1 cellular context compared by ENCODE assay signal in the genomic region with DNA sequence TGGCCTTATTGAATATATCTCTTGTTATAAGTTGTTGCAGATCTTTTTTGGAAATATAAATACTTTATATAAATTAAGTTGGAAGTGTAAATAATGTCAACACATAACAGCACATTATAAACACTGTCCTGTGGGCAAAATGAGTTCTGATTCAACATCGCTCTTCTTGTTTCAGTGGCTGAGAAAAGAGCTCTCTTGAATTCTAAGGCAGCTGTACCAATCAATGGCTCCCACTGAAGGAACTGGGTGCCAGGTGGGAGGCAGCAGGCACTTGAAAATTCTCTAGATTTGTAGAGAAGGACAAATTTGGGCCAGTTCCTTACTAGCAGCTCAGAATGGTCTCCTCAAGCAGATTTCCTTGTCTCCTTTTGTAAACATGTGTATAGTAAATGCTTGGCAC.
TF ChIP-seq lines count a peak whose summit lies in the region.

No MANE protein-coding gene starts in this region.

TF ChIP-seq in HCT116, 20 proteins besides CTCF, POLR2A, EP300 and RAD21 (continued from another document):
- TF ChIP-seq, protein P1, sequence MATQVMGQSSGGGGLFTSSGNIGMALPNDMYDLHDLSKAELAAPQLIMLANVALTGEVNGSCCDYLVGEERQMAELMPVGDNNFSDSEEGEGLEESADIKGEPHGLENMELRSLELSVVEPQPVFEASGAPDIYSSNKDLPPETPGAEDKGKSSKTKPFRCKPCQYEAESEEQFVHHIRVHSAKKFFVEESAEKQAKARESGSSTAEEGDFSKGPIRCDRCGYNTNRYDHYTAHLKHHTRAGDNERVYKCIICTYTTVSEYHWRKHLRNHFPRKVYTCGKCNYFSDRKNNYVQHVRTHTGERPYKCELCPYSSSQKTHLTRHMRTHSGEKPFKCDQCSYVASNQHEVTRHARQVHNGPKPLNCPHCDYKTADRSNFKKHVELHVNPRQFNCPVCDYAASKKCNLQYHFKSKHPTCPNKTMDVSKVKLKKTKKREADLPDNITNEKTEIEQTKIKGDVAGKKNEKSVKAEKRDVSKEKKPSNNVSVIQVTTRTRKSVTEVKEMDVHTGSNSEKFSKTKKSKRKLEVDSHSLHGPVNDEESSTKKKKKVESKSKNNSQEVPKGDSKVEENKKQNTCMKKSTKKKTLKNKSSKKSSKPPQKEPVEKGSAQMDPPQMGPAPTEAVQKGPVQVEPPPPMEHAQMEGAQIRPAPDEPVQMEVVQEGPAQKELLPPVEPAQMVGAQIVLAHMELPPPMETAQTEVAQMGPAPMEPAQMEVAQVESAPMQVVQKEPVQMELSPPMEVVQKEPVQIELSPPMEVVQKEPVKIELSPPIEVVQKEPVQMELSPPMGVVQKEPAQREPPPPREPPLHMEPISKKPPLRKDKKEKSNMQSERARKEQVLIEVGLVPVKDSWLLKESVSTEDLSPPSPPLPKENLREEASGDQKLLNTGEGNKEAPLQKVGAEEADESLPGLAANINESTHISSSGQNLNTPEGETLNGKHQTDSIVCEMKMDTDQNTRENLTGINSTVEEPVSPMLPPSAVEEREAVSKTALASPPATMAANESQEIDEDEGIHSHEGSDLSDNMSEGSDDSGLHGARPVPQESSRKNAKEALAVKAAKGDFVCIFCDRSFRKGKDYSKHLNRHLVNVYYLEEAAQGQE (IDR thresholded peaks at IDR 0.05; ENCODE audit: low read depth), result no peak
- no peak for TF ChIP-seq YY1 (IDR thresholded peaks at IDR 0.05; ENCODE audit: extremely low read depth, insufficient replicate concordance, low read depth, low read length)
- no peak for TF ChIP-seq EZH2phosphoT487 (IDR thresholded peaks at IDR 0.05; ENCODE audit: borderline replicate concordance)
- TF ChIP-seq CBX3 (IDR thresholded peaks at IDR 0.05; ENCODE audit: low read depth), result no peak
